Comparison of ENCODE assay signal across 20 cellular contexts in the genomic region with DNA sequence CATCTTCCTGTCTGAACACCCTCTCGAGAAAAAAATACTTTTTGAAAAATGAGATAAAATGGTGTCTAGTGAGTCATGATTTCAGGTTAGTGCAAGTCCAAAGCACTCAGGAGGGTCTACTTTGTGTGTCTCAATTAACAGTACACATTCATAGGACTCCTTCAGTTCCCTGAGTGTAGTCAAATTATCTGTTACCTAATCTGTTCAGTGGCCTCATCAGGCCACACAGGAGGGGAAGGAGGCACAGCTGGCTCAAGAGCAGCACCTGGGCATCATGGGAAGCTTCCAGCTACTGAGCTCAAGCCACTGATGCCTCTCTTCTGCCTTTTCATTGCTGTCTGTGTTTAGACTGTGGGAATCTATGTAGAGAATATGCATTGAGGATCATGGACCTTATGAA.
"Had no signal": no experiment of that assay in that cellular context is flagged by ENCODE, and none has a peak within 500 bp of the region (broad histone marks: within the 10 kb centered on the region; RNA-seq: fewer than 3 reads in every experiment).

No MANE protein-coding gene starts in this region.

- H3K4me1 Mint-ChIP-seq: naive thymus-derived CD4-positive, alpha-beta T cell; nephron progenitor cell had no signal

- H3K4me3 Mint-ChIP-seq: naive thymus-derived CD4-positive, alpha-beta T cell; nephron progenitor cell had no signal

- H3K9me3 Mint-ChIP-seq: nephron progenitor cell had no signal

- H3K27ac Mint-ChIP-seq: naive thymus-derived CD4-positive, alpha-beta T cell; nephron progenitor cell had no signal

- H3K4me3 ChIP-seq: coronary artery, gastrocnemius medialis, heart right ventricle, right atrium auricular region, sigmoid colon, skin epidermis, stomach, thoracic aorta, transverse colon had no signal

- DNase-seq: effector CD4-positive, alpha-beta T cell; gastrocnemius medialis; heart right ventricle; islet precursor cell; mammary epithelial cell; naive thymus-derived CD4-positive, alpha-beta T cell; nephron progenitor cell; posterior cingulate gyrus; sigmoid colon; stimulated activated CD4-positive, alpha-beta T cell treated with anti-CD3 and anti-CD28 coated beads, Interleukin-12 subunit alpha, Interleukin-12 subunit beta, amount 100 ng/mL, for 4 hours; stimulated activated naive CD4-positive, alpha-beta T cell; stomach; substantia nigra; transverse colon had no signal

- ATAC-seq: esophagus mucosa; gastrocnemius medialis; heart right ventricle; left lobe of liver; naive thymus-derived CD4-positive, alpha-beta T cell had no signal

- H3K36me3 Mint-ChIP-seq: naive thymus-derived CD4-positive, alpha-beta T cell had no signal
